In the genomic region with DNA sequence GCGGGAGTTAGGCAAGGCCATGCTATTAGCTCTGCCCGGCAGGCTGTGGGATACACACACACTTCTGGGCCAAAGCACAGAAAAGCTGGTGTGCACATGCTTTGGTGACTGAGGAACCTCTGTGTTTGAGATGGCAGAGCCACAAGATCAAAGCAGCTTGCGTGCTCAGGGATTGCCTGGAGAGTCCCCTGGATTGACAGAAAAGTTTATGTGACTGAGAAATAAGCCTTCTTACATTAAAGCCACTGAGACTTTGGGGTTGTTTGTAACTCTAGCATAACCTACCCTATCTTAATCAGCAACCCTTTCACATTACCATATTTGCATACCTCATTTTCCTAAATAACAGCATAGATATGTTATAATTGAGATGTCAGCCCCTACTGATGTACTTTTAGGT, we compare ENCODE assay signal across 19 cellular contexts.
DNase-seq lines count a peak whose midpoint lies in the region; ATAC-seq lines count a peak whose summit lies in the region.
"Had no signal": no experiment of that assay in that cellular context is flagged by ENCODE, and none has a peak within 500 bp of the region (broad histone marks: within the 10 kb centered on the region; RNA-seq: fewer than 3 reads in every experiment).

No MANE protein-coding gene starts in this region.

- H3K18ac ChIP-seq in trophoblast cell (ENCODE audit: low read length) = no peak overlapping the region

- no peaks in the 10 kb centered on the region for H3K36me3 Mint-ChIP-seq in activated CD4-positive, alpha-beta T cell treated with anti-CD3 and anti-CD28 coated beads for 36 hours (ENCODE audit: low read depth)

- no peaks in the 10 kb centered on the region for H3K27me3 ChIP-seq in trophoblast cell (ENCODE audit: insufficient read depth, low read length)

- H3K14ac ChIP-seq in trophoblast cell (ENCODE audit: low read length) = no peak overlapping the region

- no peak overlapping the region for H3K4me3 Mint-ChIP-seq in activated CD4-positive, alpha-beta T cell treated with anti-CD3 and anti-CD28 coated beads for 36 hours
- H3K4me3 Mint-ChIP-seq: CD4-positive, alpha-beta memory T cell had no signal

- H4K91ac ChIP-seq in trophoblast cell (ENCODE audit: low read depth, low read length) = no peak overlapping the region

- H2BK5ac ChIP-seq in trophoblast cell (ENCODE audit: low read depth, low read length, poor library complexity) = no peak overlapping the region

- no peaks in the 10 kb centered on the region for H3K79me2 ChIP-seq in trophoblast cell (ENCODE audit: control insufficient read depth, insufficient read depth, low read length, poor library complexity)

- H2AFZ ChIP-seq in trophoblast cell (ENCODE audit: insufficient read depth, low read length, poor library complexity) = no peak overlapping the region

- no CpG with 5 or more reads among the region's 3 CpGs for WGBS in trophoblast cell (ENCODE audit: extremely low coverage, insufficient coverage, insufficient read length)

- no peak overlapping the region for H3K4me2 ChIP-seq in trophoblast cell (ENCODE audit: low read length)

- H2AK5ac ChIP-seq in trophoblast cell (ENCODE audit: low read length) = peak overlapping the region; percentile 79

- no peaks in the 10 kb centered on the region for H3K36me3 ChIP-seq in trophoblast cell (ENCODE audit: control insufficient read depth in 1 of 2, insufficient read depth in 2 of 2, low read length in 2 of 2)

- H3K27ac ChIP-seq in trophoblast cell (ENCODE audit: low read depth, low read length) = no peak overlapping the region
- H3K27ac ChIP-seq: 22Rv1 had no signal

- ATAC-seq in activated CD4-positive, alpha-beta T cell treated with anti-CD3 and anti-CD28 coated beads for 36 hours = peak; percentile 23
- ATAC-seq in GM18868 (IDR thresholded peaks at IDR 0.05; ENCODE audit: unreplicated experiment) (no peak), HG03354 (IDR thresholded peaks at IDR 0.05; ENCODE audit: poor library complexity, severe bottlenecking, unreplicated experiment) (no peak)

- POLR2A ChIA-PET in activated CD4-positive, alpha-beta T cell treated with anti-CD3 and anti-CD28 coated beads for 36 hours (lab: Charles Lee) = no interaction called here

- peak overlapping the region; percentile 91 for H2BK12ac ChIP-seq in trophoblast cell (ENCODE audit: low read length)

- peaks cover 4% of the 10 kb centered on the region for H3K4me1 Mint-ChIP-seq in activated CD4-positive, alpha-beta T cell treated with anti-CD3 and anti-CD28 coated beads for 36 hours

- no peak overlapping the region for H4K12ac ChIP-seq in trophoblast cell (ENCODE audit: low read depth, low read length)

- H3K9me3 ChIP-seq in trophoblast cell (ENCODE audit: insufficient read depth, low read depth, low read length) = no peaks in the 10 kb centered on the region

- no peaks in the 10 kb centered on the region for H3K79me1 ChIP-seq in trophoblast cell (ENCODE audit: low read length)

- DNase-seq in activated CD4-positive, alpha-beta T cell treated with anti-CD3 and anti-CD28 coated beads for 36 hours = peak; percentile 6
- DNase-seq in activated CD4-positive, alpha-beta T cell treated with anti-CD3 and anti-CD28 coated beads for 48 hours = no peak
- DNase-seq in NCI-H526 (lab: John Stamatoyannopoulos, UW) = peak; percentile 13 to 70
- DNase-seq in dermis blood vessel endothelial cell = peak; percentile 39
- DNase-seq in trophoblast cell = no peak
- no peak for DNase-seq in NOMO-1 (lab: John Stamatoyannopoulos, UW; ENCODE audit: unreplicated experiment in 2 of 2)
- DNase-seq: CD4-positive, alpha-beta memory T cell; DND-41; NCI-H1092; NCI-H1694; NCI-H2107; NCI-H226; NCI-H69; NK-92 treated with Interleukin-12 subunit alpha and Interleukin-12 subunit beta, amount 100 ng/mL, for 24 hours; OCI-M1; RPMI8226 had no signal

- H3K4me1 ChIP-seq in trophoblast cell (ENCODE audit: control insufficient read depth in 1 of 2, insufficient read depth in 2 of 2, low read length in 2 of 2) = peaks cover 2 to 3% of the 10 kb centered on the region in 2 experiments

- no peaks in the 10 kb centered on the region for H3K27me3 Mint-ChIP-seq in activated CD4-positive, alpha-beta T cell treated with anti-CD3 and anti-CD28 coated beads for 36 hours
- H3K27me3 Mint-ChIP-seq: CD4-positive, alpha-beta memory T cell had no signal

- H3K23ac ChIP-seq in trophoblast cell (ENCODE audit: low read length) = no peak overlapping the region

- H3K4ac ChIP-seq in trophoblast cell (ENCODE audit: low read depth, low read length) = no peak overlapping the region

- H2BK120ac ChIP-seq in trophoblast cell (ENCODE audit: insufficient read depth, low read length, poor library complexity) = no peak overlapping the region

- no peak overlapping the region for H3K9ac ChIP-seq in trophoblast cell (ENCODE audit: low read length)

- no peak overlapping the region for H3K27ac Mint-ChIP-seq in activated CD4-positive, alpha-beta T cell treated with anti-CD3 and anti-CD28 coated beads for 36 hours
- H3K27ac Mint-ChIP-seq: CD4-positive, alpha-beta memory T cell had no signal

- CTCF ChIA-PET in activated CD4-positive, alpha-beta T cell treated with anti-CD3 and anti-CD28 coated beads for 36 hours (lab: Charles Lee) = no interaction called here

- intact Hi-C loops in activated CD4-positive, alpha-beta T cell treated with anti-CD3 and anti-CD28 coated beads for 36 hours (cut with DNase I, micrococcal nuclease) = no loop called here

- no peaks in the 10 kb centered on the region for H3K9me3 Mint-ChIP-seq in activated CD4-positive, alpha-beta T cell treated with anti-CD3 and anti-CD28 coated beads for 36 hours (ENCODE audit: low read depth)
- H3K9me3 Mint-ChIP-seq: CD4-positive, alpha-beta memory T cell had no signal

- no peak overlapping the region for H3K4me3 ChIP-seq in trophoblast cell (ENCODE audit: low read depth, low read length)

- no peak overlapping the region for H4K8ac ChIP-seq in trophoblast cell (ENCODE audit: low read depth, low read length)

Comparison
In these comparisons a context has a peak if more than half of its experiments do, and no peak if none do; other contexts are left out.
1. DNase-seq: peak in activated CD4-positive, alpha-beta T cell treated with anti-CD3 and anti-CD28 coated beads for 36 hours (single experiment), NCI-H526 (2 of 2) and dermis blood vessel endothelial cell (single experiment); none in activated CD4-positive, alpha-beta T cell treated with anti-CD3 and anti-CD28 coated beads for 48 hours (single experiment), trophoblast cell (0 of 2) and NOMO-1 (0 of 2).